ENCODE assay signal across 9 cellular contexts in the genomic region with DNA sequence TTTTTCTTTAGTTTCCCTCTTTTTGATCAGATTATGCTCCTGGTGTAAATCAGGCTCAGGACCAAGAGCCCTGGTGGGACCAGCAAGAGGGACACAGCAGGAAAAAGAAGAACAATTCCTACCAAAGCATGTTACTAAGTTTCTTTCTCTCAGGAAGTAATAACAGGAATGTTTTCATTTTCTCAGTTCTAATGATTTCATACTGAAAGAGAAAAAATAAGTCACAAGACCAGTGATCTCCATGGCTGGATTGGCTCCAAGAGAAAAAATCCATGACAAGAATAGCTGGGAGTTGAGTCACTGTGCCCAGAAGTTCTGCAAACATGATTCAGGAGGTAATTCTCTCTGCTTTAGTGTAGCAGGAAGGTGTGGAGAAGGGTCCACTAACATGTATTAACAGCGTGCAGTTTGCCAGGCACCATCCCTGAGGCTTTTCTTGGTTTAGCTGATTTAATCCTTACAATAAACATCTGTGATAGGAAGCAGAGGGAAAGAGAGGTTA. TPM values are rescaled to one million over a fixed set of nuclear protein-coding genes. Genes with fewer than 3 reads are reported as not detected.
DNase-seq lines count a peak whose midpoint lies in the region; ATAC-seq and TF ChIP-seq lines count a peak whose summit lies in the region.
"Had no signal": no experiment of that assay in that cellular context is flagged by ENCODE, and none has a peak within 500 bp of the region (broad histone marks: within the 10 kb centered on the region; RNA-seq: fewer than 3 reads in every experiment).

No MANE protein-coding gene starts in this region.

- H3K9me3 Mint-ChIP-seq in activated CD8-positive, alpha-beta T cell treated with anti-CD3 and anti-CD28 coated beads for 36 hours: no peaks in the 10 kb centered on the region
- no peaks in the 10 kb centered on the region for H3K9me3 Mint-ChIP-seq in naive thymus-derived CD8-positive, alpha-beta T cell
- H3K9me3 Mint-ChIP-seq: T-helper 1 cell treated with Interleukin-12 subunit alpha and Interleukin-12 subunit beta and Interleukin-4 antibody, amounts not matched to agents 30 μg/mL and 1 μg/mL, for 36 hours had no signal

- CTCF ChIA-PET in activated CD8-positive, alpha-beta T cell treated with anti-CD3 and anti-CD28 coated beads for 36 hours (lab: Charles Lee): no interaction called here

- no peaks in the 10 kb centered on the region for H3K36me3 Mint-ChIP-seq in activated CD8-positive, alpha-beta T cell treated with anti-CD3 and anti-CD28 coated beads for 36 hours (ENCODE audit: low read depth)
- no peaks in the 10 kb centered on the region for H3K36me3 Mint-ChIP-seq in naive thymus-derived CD8-positive, alpha-beta T cell

- POLR2A ChIA-PET in activated CD8-positive, alpha-beta T cell treated with anti-CD3 and anti-CD28 coated beads for 36 hours (lab: Charles Lee): no interaction called here
- POLR2A ChIA-PET in naive thymus-derived CD8-positive, alpha-beta T cell (lab: Charles Lee): no interaction called here

- no peaks in the 10 kb centered on the region for H3K4me1 Mint-ChIP-seq in activated CD8-positive, alpha-beta T cell treated with anti-CD3 and anti-CD28 coated beads for 36 hours (ENCODE audit: low read depth)
- H3K4me1 Mint-ChIP-seq in naive thymus-derived CD8-positive, alpha-beta T cell: no peaks in the 10 kb centered on the region

- peaks cover 6% of the 10 kb centered on the region for H3K27me3 Mint-ChIP-seq in activated CD8-positive, alpha-beta T cell treated with anti-CD3 and anti-CD28 coated beads for 36 hours
- H3K27me3 Mint-ChIP-seq in naive thymus-derived CD8-positive, alpha-beta T cell: peaks cover 0 to 7% (median 4%) of the 10 kb centered on the region in 5 donors

- no peak overlapping the region for H3K4me3 Mint-ChIP-seq in activated CD8-positive, alpha-beta T cell treated with anti-CD3 and anti-CD28 coated beads for 36 hours
- H3K4me3 Mint-ChIP-seq in naive thymus-derived CD8-positive, alpha-beta T cell: no peak overlapping the region
- H3K4me3 Mint-ChIP-seq: T-helper 1 cell treated with Interleukin-12 subunit alpha and Interleukin-12 subunit beta and Interleukin-4 antibody, amounts not matched to agents 30 μg/mL and 1 μg/mL, for 36 hours had no signal

- intact Hi-C loops in activated CD8-positive, alpha-beta T cell treated with anti-CD3 and anti-CD28 coated beads for 36 hours (cut with micrococcal nuclease): no loop called here

- H3K27ac Mint-ChIP-seq in activated CD8-positive, alpha-beta T cell treated with anti-CD3 and anti-CD28 coated beads for 36 hours: no peak overlapping the region
- no peak overlapping the region for H3K27ac Mint-ChIP-seq in naive thymus-derived CD8-positive, alpha-beta T cell
- H3K27ac Mint-ChIP-seq: T-helper 1 cell treated with Interleukin-12 subunit alpha and Interleukin-12 subunit beta and Interleukin-4 antibody, amounts not matched to agents 30 μg/mL and 1 μg/mL, for 36 hours had no signal

- TF ChIP-seq CTCF in activated CD8-positive, alpha-beta T cell treated with anti-CD3 and anti-CD28 coated beads for 36 hours (IDR thresholded peaks at IDR 0.05): no peak

- no peak for ATAC-seq in activated CD8-positive, alpha-beta T cell treated with anti-CD3 and anti-CD28 coated beads for 36 hours
- no peak for ATAC-seq in naive thymus-derived CD8-positive, alpha-beta T cell
- ATAC-seq in GM19452 (IDR thresholded peaks at IDR 0.05; ENCODE audit: unreplicated experiment): no peak

- peak; percentile 66 for DNase-seq in DMS53 treated with DMSO at 0.1 percent for 48 hours (lab: John Stamatoyannopoulos, UW; ENCODE audit: unreplicated experiment)
- peak; percentile 29 for DNase-seq in SW480 (ENCODE audit: low spot score)
- peak; percentile 97 for DNase-seq in glomerular visceral epithelial cell (ENCODE audit: extremely low spot score)
- peak; percentile 100 for DNase-seq in renal cortical epithelial cell (ENCODE audit: low read depth)
- DNase-seq in activated CD8-positive, alpha-beta T cell treated with anti-CD3 and anti-CD28 coated beads for 36 hours: no peak
- no peak for DNase-seq in SK-N-DZ (ENCODE audit: low spot score)
- no peak for DNase-seq in naive thymus-derived CD8-positive, alpha-beta T cell

RNA-seq across cellular contexts. Expression of a gene that starts 23.8 kb away (rescaled TPM):
- 7.2 and 20.7 TPM in 2 replicates for total RNA-seq in renal cortical epithelial cell
- total RNA-seq in activated CD8-positive, alpha-beta T cell treated with anti-CD3 and anti-CD28 coated beads for 36 hours: 10 to 100 TPM; 39.2 to 41.6 TPM
- not detected in 2 replicates for polyA plus RNA-seq in SK-N-DZ (2014; cell fraction: cytosol; rRNA removed)
- not detected in 2 replicates for polyA plus RNA-seq in SK-N-DZ (2014; cell fraction: nucleus; rRNA removed)
- 1 to 10 TPM; 5.6 to 7.0 TPM for total RNA-seq in naive thymus-derived CD8-positive, alpha-beta T cell
- 1 to 10 TPM; 3.7 to 7.0 (median 5.7) TPM for polyA plus RNA-seq in naive thymus-derived CD8-positive, alpha-beta T cell

RNA-seq across cellular contexts. Expression of a gene that starts 26.5 kb away (rescaled TPM):
- total RNA-seq in renal cortical epithelial cell: 50.4 and 78.7 TPM in 2 replicates
- total RNA-seq in activated CD8-positive, alpha-beta T cell treated with anti-CD3 and anti-CD28 coated beads for 36 hours: 10 to 100 TPM; 20.4 to 20.7 TPM
- polyA plus RNA-seq in SK-N-DZ (2014; cell fraction: cytosol; rRNA removed): 31.8 and 42.3 TPM in 2 replicates
- 18.0 and 21.5 TPM in 2 replicates for polyA plus RNA-seq in SK-N-DZ (2014; cell fraction: nucleus; rRNA removed)
- total RNA-seq in naive thymus-derived CD8-positive, alpha-beta T cell: 10 to 100 TPM; 31.2 to 38.4 TPM
- polyA plus RNA-seq in naive thymus-derived CD8-positive, alpha-beta T cell: 100 to 1,000 TPM in 1 of 3 donors, 10 to 100 TPM in 2; 86.7 to 102 (median 88.6) TPM

RNA-seq across cellular contexts. Expression of a gene that starts 49.7 kb away (rescaled TPM):
- total RNA-seq in renal cortical epithelial cell: 12.8 and 61.6 TPM in 2 replicates
- 10 to 100 TPM; 20.4 to 21.8 TPM for total RNA-seq in activated CD8-positive, alpha-beta T cell treated with anti-CD3 and anti-CD28 coated beads for 36 hours
- not detected in 2 replicates for polyA plus RNA-seq in SK-N-DZ (2014; cell fraction: cytosol; rRNA removed)
- polyA plus RNA-seq in SK-N-DZ (2014; cell fraction: nucleus; rRNA removed): not detected in 2 replicates
- under 1 TPM; 0.57 to 0.58 TPM for total RNA-seq in naive thymus-derived CD8-positive, alpha-beta T cell
- polyA plus RNA-seq in naive thymus-derived CD8-positive, alpha-beta T cell: 1 to 10 TPM; 1.0 to 3.2 (median 2.6) TPM

Comparison
In these comparisons a context has a peak if more than half of its experiments do, and no peak if none do; other contexts are left out.
1. DNase-seq: peak in DMS53 treated with DMSO at 0.1 percent for 48 hours (single experiment), SW480 (single experiment), glomerular visceral epithelial cell (single experiment) and renal cortical epithelial cell (single experiment); none in activated CD8-positive, alpha-beta T cell treated with anti-CD3 and anti-CD28 coated beads for 36 hours (single experiment), SK-N-DZ (single experiment) and naive thymus-derived CD8-positive, alpha-beta T cell (0 of 10).